In the genomic region with DNA sequence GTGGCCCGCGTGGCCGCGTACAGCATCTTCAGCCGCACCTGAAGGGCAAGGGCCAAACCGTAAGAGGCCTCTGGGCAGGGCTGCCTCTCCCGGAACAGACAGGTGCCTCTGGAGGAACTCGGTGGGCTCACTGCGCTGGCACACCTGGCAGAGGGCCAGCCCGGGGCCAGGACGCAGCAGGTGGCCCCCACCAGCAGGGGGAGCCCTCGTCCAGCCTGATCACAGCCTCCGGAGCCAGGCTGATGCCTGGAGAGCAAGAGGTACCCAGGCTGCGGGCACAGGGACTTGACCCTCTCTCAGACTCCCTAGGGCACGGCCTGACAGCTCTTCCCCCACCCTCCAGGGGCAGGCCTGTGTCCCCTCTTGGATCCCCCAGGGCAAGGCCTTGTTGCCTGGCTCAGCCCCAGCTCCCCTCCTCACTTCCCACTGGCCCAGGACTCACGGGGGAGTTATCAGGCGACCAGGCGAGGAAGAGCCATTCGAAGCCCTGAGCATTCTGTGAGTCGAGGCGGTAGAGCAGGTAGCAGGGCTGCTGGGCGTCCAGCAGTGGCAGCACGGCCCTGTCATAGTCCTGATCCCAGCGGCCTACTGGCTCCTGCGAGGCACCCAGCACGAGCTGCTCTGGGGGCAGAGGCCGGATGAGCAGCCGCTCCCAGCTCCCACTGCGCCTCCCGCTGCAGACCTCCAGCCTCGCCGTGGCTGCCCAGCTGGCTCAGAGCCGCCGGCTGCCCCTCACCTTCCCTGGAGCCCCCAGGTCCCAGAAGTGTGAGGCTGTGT, we compare ENCODE assay signal across 8 cellular contexts. TPM values are rescaled to one million over a fixed set of nuclear protein-coding genes. Genes with fewer than 3 reads are reported as not detected.
DNase-seq lines count a peak whose midpoint lies in the region; ATAC-seq and TF ChIP-seq lines count a peak whose summit lies in the region.

No MANE protein-coding gene starts in this region.

- peaks cover 69% of the 10 kb centered on the region for H3K36me3 ChIP-seq in CD4-positive, CD25-positive, alpha-beta regulatory T cell (ENCODE audit: control insufficient read depth, insufficient read depth, low read length)
- peaks cover 0 to 84% of the 10 kb centered on the region in 2 donors for H3K36me3 ChIP-seq in gastroesophageal sphincter

- no peak for TF ChIP-seq EP300 in gastroesophageal sphincter (IDR thresholded peaks at IDR 0.05)

- peak overlapping the region; percentile 57 for H3K27ac ChIP-seq in CD4-positive, CD25-positive, alpha-beta regulatory T cell (ENCODE audit: insufficient read depth, low read length, poor library complexity, severe bottlenecking)
- peak overlapping the region in 1 of 4 donors; percentile 1 for H3K27ac ChIP-seq in gastroesophageal sphincter

- H3K9me3 ChIP-seq in CD4-positive, CD25-positive, alpha-beta regulatory T cell (ENCODE audit: control insufficient read depth in 2 of 2, low read length in 2 of 2), result no peaks in the 10 kb centered on the region
- no peaks in the 10 kb centered on the region for H3K9me3 ChIP-seq in gastroesophageal sphincter

- H3K4me1 ChIP-seq in CD4-positive, CD25-positive, alpha-beta regulatory T cell (ENCODE audit: control insufficient read depth, insufficient read depth, low read length, poor library complexity, severe bottlenecking), result peaks cover 47% of the 10 kb centered on the region
- H3K4me1 ChIP-seq in gastroesophageal sphincter, result peaks cover 0 to 56% (median 18%) of the 10 kb centered on the region in 3 donors

- TF ChIP-seq POLR2A in gastroesophageal sphincter (IDR thresholded peaks at IDR 0.05), result no peak

- peak; percentile 73 to 79 for ATAC-seq in CD4-positive, CD25-positive, alpha-beta regulatory T cell (ENCODE audit: low read depth in 2 of 2)
- ATAC-seq in HG02623 (IDR thresholded peaks at IDR 0.05; ENCODE audit: unreplicated experiment), result peak; percentile 45
- ATAC-seq in activated T-helper 17 cell treated with anti-CD3 and anti-CD28 coated beads, Interleukin-2, amount 50 U/mL, for 72 hours (replicated peaks), result peak; percentile 85
- peak; percentile 65 for ATAC-seq in gastroesophageal sphincter
- no peak for ATAC-seq in GM21423 (IDR thresholded peaks at IDR 0.05; ENCODE audit: unreplicated experiment)
- ATAC-seq in GM18858 (IDR thresholded peaks at IDR 0.05; ENCODE audit: unreplicated experiment), result no peak

- peak overlapping the region in 3 of 4 donors; percentile 50 to 77 (median 60) for H3K4me3 Mint-ChIP-seq in CD4-positive, CD25-positive, alpha-beta regulatory T cell
- peak overlapping the region; percentile 53 for H3K4me3 Mint-ChIP-seq in activated T-helper 17 cell treated with anti-CD3 and anti-CD28 coated beads, Interleukin-2, amount 50 U/mL, for 72 hours

- no CpG with 5 or more reads among the region's 34 CpGs for WGBS in gastroesophageal sphincter (ENCODE audit: low coverage in 1 of 2), 2 donors

- H3K4me3 ChIP-seq in CD4-positive, CD25-positive, alpha-beta regulatory T cell (ENCODE audit: low read depth, low read length), result no peak overlapping the region
- no peak overlapping the region for H3K4me3 ChIP-seq in gastroesophageal sphincter

- peak in 3 of 4 experiments; percentile 88 to 92 (median 92) for TF ChIP-seq CTCF in gastroesophageal sphincter (IDR thresholded peaks at IDR 0.05)

- H3K9me3 Mint-ChIP-seq in CD4-positive, CD25-positive, alpha-beta regulatory T cell, result no peaks in the 10 kb centered on the region
- no peaks in the 10 kb centered on the region for H3K9me3 Mint-ChIP-seq in activated T-helper 17 cell treated with anti-CD3 and anti-CD28 coated beads, Interleukin-2, amount 50 U/mL, for 72 hours

- no peaks in the 10 kb centered on the region for H3K27me3 Mint-ChIP-seq in CD4-positive, CD25-positive, alpha-beta regulatory T cell
- no peaks in the 10 kb centered on the region for H3K27me3 Mint-ChIP-seq in activated T-helper 17 cell treated with anti-CD3 and anti-CD28 coated beads, Interleukin-2, amount 50 U/mL, for 72 hours

- H3K4me1 Mint-ChIP-seq in CD4-positive, CD25-positive, alpha-beta regulatory T cell, result peaks cover 0 to 65% (median 30%) of the 10 kb centered on the region in 4 donors
- H3K4me1 Mint-ChIP-seq in activated T-helper 17 cell treated with anti-CD3 and anti-CD28 coated beads, Interleukin-2, amount 50 U/mL, for 72 hours, result peaks cover 9% of the 10 kb centered on the region

- peaks cover 18% of the 10 kb centered on the region for H3K36me3 Mint-ChIP-seq in CD4-positive, CD25-positive, alpha-beta regulatory T cell
- H3K36me3 Mint-ChIP-seq in activated T-helper 17 cell treated with anti-CD3 and anti-CD28 coated beads, Interleukin-2, amount 50 U/mL, for 72 hours (ENCODE audit: low read depth), result peaks cover 80% of the 10 kb centered on the region

- DNase-seq in CD4-positive, CD25-positive, alpha-beta regulatory T cell, result peak; percentile 77 to 86 (median 79)
- DNase-seq in RKO (ENCODE audit: low spot score) (peak; percentile 60), retina (peak; percentile 60)

- H3K27ac Mint-ChIP-seq in CD4-positive, CD25-positive, alpha-beta regulatory T cell, result peak overlapping the region in 2 of 3 donors; percentile 26 to 87
- peak overlapping the region; percentile 73 for H3K27ac Mint-ChIP-seq in activated T-helper 17 cell treated with anti-CD3 and anti-CD28 coated beads, Interleukin-2, amount 50 U/mL, for 72 hours

- no peaks in the 10 kb centered on the region for H3K27me3 ChIP-seq in CD4-positive, CD25-positive, alpha-beta regulatory T cell (ENCODE audit: control insufficient read depth, insufficient read depth, low read length)
- no peaks in the 10 kb centered on the region for H3K27me3 ChIP-seq in gastroesophageal sphincter

RNA-seq across cellular contexts. Expression of a gene that starts 6.2 kb away (rescaled TPM):
- 0.27 TPM for total RNA-seq in CD4-positive, CD25-positive, alpha-beta regulatory T cell
- polyA plus RNA-seq in CD4-positive, CD25-positive, alpha-beta regulatory T cell, result under 1 TPM in 1 of 4 donors, not detected in 3; 0.16 TPM
- under 1 TPM; 0.30 to 0.93 TPM for total RNA-seq in activated T-helper 17 cell treated with anti-CD3 and anti-CD28 coated beads, Interleukin-2, amount 50 U/mL, for 72 hours
- not detected for total RNA-seq in gastroesophageal sphincter

RNA-seq across cellular contexts. Expression of a gene that starts 7.3 kb away (rescaled TPM):
- 62.4 TPM for total RNA-seq in CD4-positive, CD25-positive, alpha-beta regulatory T cell
- polyA plus RNA-seq in CD4-positive, CD25-positive, alpha-beta regulatory T cell, result 100 to 1,000 TPM; 116 to 142 (median 131) TPM
- 100 to 1,000 TPM in 1 of 2 donors, 10 to 100 TPM in 1; 89.9 to 159 TPM for total RNA-seq in activated T-helper 17 cell treated with anti-CD3 and anti-CD28 coated beads, Interleukin-2, amount 50 U/mL, for 72 hours
- 10 to 100 TPM; 46.8 to 79.5 (median 69.2) TPM for total RNA-seq in gastroesophageal sphincter

RNA-seq across cellular contexts. Expression of a gene that starts 13.9 kb away (rescaled TPM):
- 80.7 TPM for total RNA-seq in CD4-positive, CD25-positive, alpha-beta regulatory T cell
- 100 to 1,000 TPM in 1 of 4 donors, 10 to 100 TPM in 3; 55.5 to 104 (median 74.9) TPM for polyA plus RNA-seq in CD4-positive, CD25-positive, alpha-beta regulatory T cell
- total RNA-seq in activated T-helper 17 cell treated with anti-CD3 and anti-CD28 coated beads, Interleukin-2, amount 50 U/mL, for 72 hours, result 100 to 1,000 TPM in 1 of 2 donors, 10 to 100 TPM in 1; 84.6 to 112 TPM
- total RNA-seq in gastroesophageal sphincter, result 10 to 100 TPM; 20.3 to 36.6 (median 29.9) TPM

RNA-seq across cellular contexts. Expression of a gene that starts 33.7 kb away (rescaled TPM):
- total RNA-seq in CD4-positive, CD25-positive, alpha-beta regulatory T cell, result 17.1 TPM
- 10 to 100 TPM; 22.4 to 41.4 (median 34.2) TPM for polyA plus RNA-seq in CD4-positive, CD25-positive, alpha-beta regulatory T cell
- total RNA-seq in activated T-helper 17 cell treated with anti-CD3 and anti-CD28 coated beads, Interleukin-2, amount 50 U/mL, for 72 hours, result 10 to 100 TPM; 66.1 to 72.7 TPM
- total RNA-seq in gastroesophageal sphincter, result 10 to 100 TPM; 30.0 to 50.8 (median 35.8) TPM

RNA-seq across cellular contexts. Expression of a gene that starts 46.8 kb away (rescaled TPM):
- total RNA-seq in CD4-positive, CD25-positive, alpha-beta regulatory T cell, result 116 TPM
- 100 to 1,000 TPM in 2 of 4 donors, 10 to 100 TPM in 2; 85.9 to 111 (median 103) TPM for polyA plus RNA-seq in CD4-positive, CD25-positive, alpha-beta regulatory T cell
- 100 to 1,000 TPM in 1 of 2 donors, 10 to 100 TPM in 1; 81.1 to 106 TPM for total RNA-seq in activated T-helper 17 cell treated with anti-CD3 and anti-CD28 coated beads, Interleukin-2, amount 50 U/mL, for 72 hours
- 10 to 100 TPM; 63.7 to 92.0 (median 86.7) TPM for total RNA-seq in gastroesophageal sphincter

Comparison
In these comparisons a context has a peak if more than half of its experiments do, and no peak if none do; other contexts are left out.
1. ATAC-seq: peak in CD4-positive, CD25-positive, alpha-beta regulatory T cell (2 of 2), HG02623 (single experiment), activated T-helper 17 cell treated with anti-CD3 and anti-CD28 coated beads, Interleukin-2, amount 50 U/mL, for 72 hours (single experiment) and gastroesophageal sphincter (single experiment); none in GM21423 (single experiment) and GM18858 (single experiment).
2. Peak in every context shown above with its lines, with median percentiles within 50 percentile points of each other: DNase-seq.